8 cellular contexts compared by ENCODE assay signal in genomic region chr11:48307760-48308386, GRCh38. TPM values are rescaled to one million over a fixed set of nuclear protein-coding genes. Genes with fewer than 3 reads are reported as not detected.
DNase-seq lines count a peak whose midpoint lies in the region; ATAC-seq lines count a peak whose summit lies in the region.

No MANE protein-coding gene starts in this region.

- H3K4me3 ChIP-seq in mesenchymal stem cell (ENCODE audit: insufficient read depth in 1 of 2, low read depth in 1 of 2, low read length in 2 of 2) = no peak overlapping the region

- no peak overlapping the region for H4K91ac ChIP-seq in mesenchymal stem cell (ENCODE audit: low read length)

- H3K4me3 Mint-ChIP-seq in activated CD4-positive, alpha-beta T cell treated with anti-CD3 and anti-CD28 coated beads, Interleukin-2, amount 10 ng/mL, durations not matched to agents 24 days and 14 days = no peak overlapping the region

- H2AK5ac ChIP-seq in mesenchymal stem cell (ENCODE audit: low read length, severe bottlenecking) = no peak overlapping the region

- peak; percentile 55 for DNase-seq in ACHN
- peak; percentile 35 for DNase-seq in NCI-H226
- peak; percentile 91 for DNase-seq in activated CD4-positive, alpha-beta T cell treated with anti-CD3 and anti-CD28 coated beads, Interleukin-2, amount 10 ng/mL, durations not matched to agents 24 days and 14 days
- peak; percentile 44 for DNase-seq in effector CD4-positive, alpha-beta T cell
- DNase-seq in mesenchymal stem cell = peak; percentile 30
- peak; percentile 40 for DNase-seq in stimulated activated CD8-positive, alpha-beta memory T cell treated with anti-CD3 and anti-CD28 coated beads, Interleukin-7, amount 100 ng/mL, for 24 hours (ENCODE audit: low read depth)

- H3K27ac ChIP-seq in mesenchymal stem cell (ENCODE audit: low read length, poor library complexity, severe bottlenecking) = no peak overlapping the region

- no peaks in the 10 kb centered on the region for H3K4me1 ChIP-seq in mesenchymal stem cell (ENCODE audit: control insufficient read depth, insufficient read depth, low read depth, low read length)

- H3K4ac ChIP-seq in mesenchymal stem cell (ENCODE audit: low read depth in 1 of 2, low read length in 2 of 2) = no peak overlapping the region

- H2BK5ac ChIP-seq in mesenchymal stem cell (ENCODE audit: low read depth, low read length, poor library complexity, severe bottlenecking) = no peak overlapping the region

- no peak overlapping the region for H2AFZ ChIP-seq in mesenchymal stem cell (ENCODE audit: low read depth, low read length)

- no peak overlapping the region for H3K9ac ChIP-seq in mesenchymal stem cell (ENCODE audit: low read length)

- peak; percentile 95 for ATAC-seq in GM18502 (IDR thresholded peaks at IDR 0.05; ENCODE audit: poor library complexity, unreplicated experiment)
- ATAC-seq in HG03025 (IDR thresholded peaks at IDR 0.05; ENCODE audit: low FRiP score, unreplicated experiment) = peak; percentile 76

- no peak overlapping the region for H3K23ac ChIP-seq in mesenchymal stem cell (ENCODE audit: low read length in 2 of 2)

- H3K27ac Mint-ChIP-seq in activated CD4-positive, alpha-beta T cell treated with anti-CD3 and anti-CD28 coated beads, Interleukin-2, amount 10 ng/mL, durations not matched to agents 24 days and 14 days = no peak overlapping the region

- no peaks in the 10 kb centered on the region for H3K4me1 Mint-ChIP-seq in activated CD4-positive, alpha-beta T cell treated with anti-CD3 and anti-CD28 coated beads, Interleukin-2, amount 10 ng/mL, durations not matched to agents 24 days and 14 days

- no peak overlapping the region for H3K18ac ChIP-seq in mesenchymal stem cell (ENCODE audit: low read depth in 1 of 2, low read length in 2 of 2)

- H3K79me1 ChIP-seq in mesenchymal stem cell (replicated peaks; ENCODE audit: low read length, poor library complexity, severe bottlenecking) = no peaks in the 10 kb centered on the region

- no peak overlapping the region for H2BK120ac ChIP-seq in mesenchymal stem cell (ENCODE audit: low read depth, low read length)

- no peaks in the 10 kb centered on the region for H3K36me3 Mint-ChIP-seq in activated CD4-positive, alpha-beta T cell treated with anti-CD3 and anti-CD28 coated beads, Interleukin-2, amount 10 ng/mL, durations not matched to agents 24 days and 14 days (ENCODE audit: low read depth)

- H3K27me3 ChIP-seq in mesenchymal stem cell (ENCODE audit: control insufficient read depth in 1 of 2, insufficient read depth in 1 of 2, low read length in 2 of 2) = no peaks in the 10 kb centered on the region

- H4K8ac ChIP-seq in mesenchymal stem cell (ENCODE audit: low read length) = no peak overlapping the region

- in situ Hi-C loops in ACHN (cut with HindIII; ENCODE audit: low pct_ligation_motif_present, low pct_unique_long_range_greater_than_20kb, low sequenced_read_pairs) = no loop called here

- H3K27me3 Mint-ChIP-seq in activated CD4-positive, alpha-beta T cell treated with anti-CD3 and anti-CD28 coated beads, Interleukin-2, amount 10 ng/mL, durations not matched to agents 24 days and 14 days = no peaks in the 10 kb centered on the region

- H3K14ac ChIP-seq in mesenchymal stem cell (ENCODE audit: low read length in 2 of 2) = no peak overlapping the region

- intact Hi-C loops in activated CD4-positive, alpha-beta T cell treated with anti-CD3 and anti-CD28 coated beads, Interleukin-2, amount 10 ng/mL, durations not matched to agents 24 days and 14 days (cut with micrococcal nuclease) = loop anchor here (5.0 kb wide), 2 partner anchors 1219 to 1689 kb away; no protein-coding TSS in a partner anchor

- H2BK15ac ChIP-seq in mesenchymal stem cell (ENCODE audit: low read depth, poor library complexity, severe bottlenecking) = no peak overlapping the region

- H2BK12ac ChIP-seq in mesenchymal stem cell (ENCODE audit: low read length in 2 of 2) = no peak overlapping the region

- 34% methylated on average over 5 of the region's 5 CpGs for WGBS in mesenchymal stem cell

- no peak overlapping the region for H3K4me2 ChIP-seq in mesenchymal stem cell (ENCODE audit: low read length, poor library complexity, severe bottlenecking)

- H3K9me3 ChIP-seq in mesenchymal stem cell (ENCODE audit: control insufficient read depth, low read length) = no peaks in the 10 kb centered on the region

- H3K9me3 Mint-ChIP-seq in activated CD4-positive, alpha-beta T cell treated with anti-CD3 and anti-CD28 coated beads, Interleukin-2, amount 10 ng/mL, durations not matched to agents 24 days and 14 days = no peaks in the 10 kb centered on the region

- no peaks in the 10 kb centered on the region for H3K36me3 ChIP-seq in mesenchymal stem cell (ENCODE audit: control insufficient read depth in 1 of 2, insufficient read depth in 2 of 2, low read depth in 1 of 2, low read length in 2 of 2)

RNA-seq across cellular contexts. Expression of gene OR4S1, which starts 1.9 kb away (rescaled TPM):
- total RNA-seq in activated CD4-positive, alpha-beta T cell treated with anti-CD3 and anti-CD28 coated beads, Interleukin-2, amount 10 ng/mL, durations not matched to agents 24 days and 14 days = not detected in 2 replicates
- not detected for polyA plus RNA-seq in mesenchymal stem cell (2013, experiment 1 of 2)
- not detected for polyA plus RNA-seq in mesenchymal stem cell (2013, experiment 2 of 2)

RNA-seq across cellular contexts. Expression of gene OR4C3, which starts 16.8 kb away (rescaled TPM):
- total RNA-seq in activated CD4-positive, alpha-beta T cell treated with anti-CD3 and anti-CD28 coated beads, Interleukin-2, amount 10 ng/mL, durations not matched to agents 24 days and 14 days = not detected in 2 replicates
- not detected for polyA plus RNA-seq in mesenchymal stem cell (2013, experiment 1 of 2)
- polyA plus RNA-seq in mesenchymal stem cell (2013, experiment 2 of 2) = not detected

RNA-seq across cellular contexts. Expression of gene OR4X1, which starts 44.2 kb away (rescaled TPM):
- total RNA-seq in activated CD4-positive, alpha-beta T cell treated with anti-CD3 and anti-CD28 coated beads, Interleukin-2, amount 10 ng/mL, durations not matched to agents 24 days and 14 days = not detected in 2 replicates
- polyA plus RNA-seq in mesenchymal stem cell (2013, experiment 1 of 2) = not detected
- polyA plus RNA-seq in mesenchymal stem cell (2013, experiment 2 of 2) = not detected

RNA-seq across cellular contexts. Expression of gene OR4C5, which starts 58.4 kb away (rescaled TPM):
- total RNA-seq in activated CD4-positive, alpha-beta T cell treated with anti-CD3 and anti-CD28 coated beads, Interleukin-2, amount 10 ng/mL, durations not matched to agents 24 days and 14 days = not detected in 2 replicates
- polyA plus RNA-seq in mesenchymal stem cell (2013, experiment 1 of 2) = not detected
- not detected for polyA plus RNA-seq in mesenchymal stem cell (2013, experiment 2 of 2)

Comparison
In these comparisons a context has a peak if more than half of its experiments do, and no peak if none do; other contexts are left out.
1. DNase-seq: peak in every context shown above with its lines; median percentile 91 in activated CD4-positive, alpha-beta T cell treated with anti-CD3 and anti-CD28 coated beads, Interleukin-2, amount 10 ng/mL, durations not matched to agents 24 days and 14 days; 55 in ACHN; 44 in effector CD4-positive, alpha-beta T cell; 40 in stimulated activated CD8-positive, alpha-beta memory T cell treated with anti-CD3 and anti-CD28 coated beads, Interleukin-7, amount 100 ng/mL, for 24 hours; 35 in NCI-H226; 30 in mesenchymal stem cell.